ENCODE assay signal across 15 cellular contexts in genomic region chr4:76740866-76741662, GRCh38.
"Had no signal": no experiment of that assay in that cellular context is flagged by ENCODE, and none has a peak within 500 bp of the region (broad histone marks: within the 10 kb centered on the region; RNA-seq: fewer than 3 reads in every experiment).

No MANE protein-coding gene starts in this region.

- DNase-seq: activated CD4-positive, alpha-beta T cell treated with anti-CD3 and anti-CD28 coated beads, Interleukin-2, amount 10 ng/mL, durations not matched to agents 24 days and 14 days; activated CD8-positive, alpha-beta T cell treated with anti-CD3 and anti-CD28 coated beads, Interleukin-2, amount 10 ng/mL, durations not matched to agents 7 days and 5 days; activated naive CD4-positive, alpha-beta T cell treated with anti-CD3 and anti-CD28 coated beads, Interleukin-2, amount 50 U/mL, for 16 hours; activated T-cell treated with anti-CD3 and anti-CD28 coated beads, Interleukin-2, amount 50 U/mL, for 4 hours; cerebellar nuclear complex; effector CD4-positive, alpha-beta T cell; foreskin fibroblast; hippocampal formation; nucleus accumbens; stimulated activated CD4-positive, alpha-beta T cell treated with anti-CD3 and anti-CD28 coated beads, Interleukin-12 subunit alpha, Interleukin-12 subunit beta, amount 100 ng/mL, for 4 hours; stimulated activated CD4-positive, alpha-beta T cell treated with anti-CD3 and anti-CD28 coated beads, Interleukin-1b, Interleukin-23, amount 100 ng/mL, for 48 hours; stimulated activated CD8-positive, alpha-beta memory T cell treated with anti-CD3 and anti-CD28 coated beads, Interleukin-4, amount 100 ng/mL, for 48 hours; stimulated activated naive CD4-positive, alpha-beta T cell treated with Interleukin-2 at 50 U/mL for 16 hours had no signal

- H3K36me3 ChIP-seq: suprapubic skin had no signal

- H3K27ac ChIP-seq: suprapubic skin had no signal

- H3K27me3 ChIP-seq: suprapubic skin had no signal

- H3K4me3 ChIP-seq: lung, suprapubic skin had no signal

- H3K9me3 ChIP-seq: suprapubic skin had no signal

- ATAC-seq: activated CD8-positive, alpha-beta T cell treated with anti-CD3 and anti-CD28 coated beads, Interleukin-2, amount 10 ng/mL, durations not matched to agents 7 days and 5 days; activated T-cell treated with anti-CD3 and anti-CD28 coated beads, Interleukin-2, amount 50 U/mL, for 4 hours had no signal
